Comparison of ENCODE assay signal across 1 cellular context in genomic region chr2:36433311-36434217, GRCh38.
A peak's percentile ranks its signal among the peaks of the same experiment; 100 is the strongest.
TF ChIP-seq lines count a peak whose summit lies in the region.

No MANE protein-coding gene starts in this region.

TF ChIP-seq in HepG2, 621 proteins besides CTCF, POLR2A, EP300 and RAD21 (continued from another document and continues in another):
- TF ChIP-seq, protein P1, sequence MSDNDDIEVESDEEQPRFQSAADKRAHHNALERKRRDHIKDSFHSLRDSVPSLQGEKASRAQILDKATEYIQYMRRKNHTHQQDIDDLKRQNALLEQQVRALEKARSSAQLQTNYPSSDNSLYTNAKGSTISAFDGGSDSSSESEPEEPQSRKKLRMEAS (IDR thresholded peaks at IDR 0.05): peak; percentile 46; the same call in 1 of the 2 replicates
- TF ChIP-seq ZGPAT (CRISPR knock-in tag; IDR thresholded peaks at IDR 0.05) (peak; percentile 75), ATF4 (CRISPR knock-in tag; IDR thresholded peaks at IDR 0.05) (peak in 1 of 2 experiments; percentile 32; a peak in 1 of 4 replicates), FOXO4 (CRISPR knock-in tag; conservative IDR thresholded peaks at IDR 0.05) (no peak), MAFG (CRISPR knock-in tag; IDR thresholded peaks at IDR 0.05) (no peak), ZNF282 (IDR thresholded peaks at IDR 0.05; ENCODE audit: partially characterized antibody) (no peak), BHLHE40 (IDR thresholded peaks at IDR 0.05; ENCODE audit: low read length) (no peak), BCL6 (CRISPR knock-in tag; IDR thresholded peaks at IDR 0.05) (peak; percentile 80), ZNF616 (CRISPR knock-in tag; IDR thresholded peaks at IDR 0.05; ENCODE audit: low read depth) (no peak), TBX2 (CRISPR knock-in tag; IDR thresholded peaks at IDR 0.05; ENCODE audit: borderline replicate concordance) (peak; percentile 90), ZNF792 (CRISPR knock-in tag; IDR thresholded peaks at IDR 0.05) (0 out of 2 replicates have a peak, but pooled peaks have one; percentile 45), HMG20A (CRISPR knock-in tag; IDR thresholded peaks at IDR 0.05; ENCODE audit: borderline replicate concordance) (peak; percentile 89), ZNF460 (CRISPR knock-in tag; IDR thresholded peaks at IDR 0.05; ENCODE audit: borderline replicate concordance) (no peak), CC2D1A (CRISPR knock-in tag; IDR thresholded peaks at IDR 0.05) (no peak), FOXM1 (CRISPR knock-in tag; IDR thresholded peaks at IDR 0.05) (no peak), SP5 (CRISPR knock-in tag; IDR thresholded peaks at IDR 0.05; ENCODE audit: borderline replicate concordance, low read depth) (peak; percentile 87), KAT7 (CRISPR knock-in tag; IDR thresholded peaks at IDR 0.05; ENCODE audit: borderline replicate concordance) (no peak), HNF4A (CRISPR knock-in tag; IDR thresholded peaks at IDR 0.05) (peak; percentile 50; the same call in 1 of the 2 replicates), ESRRA (CRISPR knock-in tag; IDR thresholded peaks at IDR 0.05; ENCODE audit: low read depth) (no peak), ZNF703 (CRISPR knock-in tag; IDR thresholded peaks at IDR 0.05; ENCODE audit: borderline replicate concordance) (no peak), SRY (CRISPR knock-in tag; IDR thresholded peaks at IDR 0.05) (no peak), ELF3 (CRISPR knock-in tag; IDR thresholded peaks at IDR 0.05) (peak; percentile 53), TOE1 (CRISPR knock-in tag; IDR thresholded peaks at IDR 0.05) (peak; percentile 48; the same call in 1 of the 2 replicates), KMT2B (CRISPR knock-in tag; IDR thresholded peaks at IDR 0.05) (0 out of 2 replicates have a peak, but pooled peaks have one; percentile 26), ZNF274 (CRISPR knock-in tag; IDR thresholded peaks at IDR 0.05) (peak; percentile 20; the same call in 1 of the 2 replicates), TRAFD1 (CRISPR knock-in tag; IDR thresholded peaks at IDR 0.05; ENCODE audit: borderline replicate concordance) (no peak), CBX5 (CRISPR knock-in tag; IDR thresholded peaks at IDR 0.05; ENCODE audit: borderline replicate concordance) (peak; percentile 78; the same call in 1 of the 2 replicates), GATAD2A (CRISPR knock-in tag; IDR thresholded peaks at IDR 0.05) (peak; percentile 92), RBM22 (optimal IDR thresholded peaks at IDR 0.05; ENCODE audit: low read length) (peak; percentile 46), KAT8 (CRISPR knock-in tag; IDR thresholded peaks at IDR 0.05) (0 out of 2 replicates have a peak, but pooled peaks have one; percentile 26), SMC3 (IDR thresholded peaks at IDR 0.05; ENCODE audit: low read length) (peak; percentile 53), ZFP36 (IDR thresholded peaks at IDR 0.05; ENCODE audit: borderline replicate concordance, low read depth, low read length, partially characterized antibody) (no peak), TEAD3 (CRISPR knock-in tag; optimal IDR thresholded peaks at IDR 0.05; ENCODE audit: borderline replicate concordance) (peak; percentile 79), KDM2A (CRISPR knock-in tag; IDR thresholded peaks at IDR 0.05; ENCODE audit: borderline replicate concordance, low read depth) (0 out of 2 replicates have a peak, but pooled peaks have one; percentile 34), MYPOP (CRISPR knock-in tag; IDR thresholded peaks at IDR 0.05) (peak; percentile 71; the same call in 1 of the 2 replicates), ZNF800 (CRISPR knock-in tag; IDR thresholded peaks at IDR 0.05) (0 out of 2 replicates have a peak, but pooled peaks have one; percentile 54)
- TF ChIP-seq, protein P2, sequence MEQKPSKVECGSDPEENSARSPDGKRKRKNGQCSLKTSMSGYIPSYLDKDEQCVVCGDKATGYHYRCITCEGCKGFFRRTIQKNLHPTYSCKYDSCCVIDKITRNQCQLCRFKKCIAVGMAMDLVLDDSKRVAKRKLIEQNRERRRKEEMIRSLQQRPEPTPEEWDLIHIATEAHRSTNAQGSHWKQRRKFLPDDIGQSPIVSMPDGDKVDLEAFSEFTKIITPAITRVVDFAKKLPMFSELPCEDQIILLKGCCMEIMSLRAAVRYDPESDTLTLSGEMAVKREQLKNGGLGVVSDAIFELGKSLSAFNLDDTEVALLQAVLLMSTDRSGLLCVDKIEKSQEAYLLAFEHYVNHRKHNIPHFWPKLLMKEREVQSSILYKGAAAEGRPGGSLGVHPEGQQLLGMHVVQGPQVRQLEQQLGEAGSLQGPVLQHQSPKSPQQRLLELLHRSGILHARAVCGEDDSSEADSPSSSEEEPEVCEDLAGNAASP (CRISPR knock-in tag; IDR thresholded peaks at IDR 0.05; ENCODE audit: borderline replicate concordance): peak; percentile 14; the same call in 1 of the 2 replicates
- TF ChIP-seq, protein P3, sequence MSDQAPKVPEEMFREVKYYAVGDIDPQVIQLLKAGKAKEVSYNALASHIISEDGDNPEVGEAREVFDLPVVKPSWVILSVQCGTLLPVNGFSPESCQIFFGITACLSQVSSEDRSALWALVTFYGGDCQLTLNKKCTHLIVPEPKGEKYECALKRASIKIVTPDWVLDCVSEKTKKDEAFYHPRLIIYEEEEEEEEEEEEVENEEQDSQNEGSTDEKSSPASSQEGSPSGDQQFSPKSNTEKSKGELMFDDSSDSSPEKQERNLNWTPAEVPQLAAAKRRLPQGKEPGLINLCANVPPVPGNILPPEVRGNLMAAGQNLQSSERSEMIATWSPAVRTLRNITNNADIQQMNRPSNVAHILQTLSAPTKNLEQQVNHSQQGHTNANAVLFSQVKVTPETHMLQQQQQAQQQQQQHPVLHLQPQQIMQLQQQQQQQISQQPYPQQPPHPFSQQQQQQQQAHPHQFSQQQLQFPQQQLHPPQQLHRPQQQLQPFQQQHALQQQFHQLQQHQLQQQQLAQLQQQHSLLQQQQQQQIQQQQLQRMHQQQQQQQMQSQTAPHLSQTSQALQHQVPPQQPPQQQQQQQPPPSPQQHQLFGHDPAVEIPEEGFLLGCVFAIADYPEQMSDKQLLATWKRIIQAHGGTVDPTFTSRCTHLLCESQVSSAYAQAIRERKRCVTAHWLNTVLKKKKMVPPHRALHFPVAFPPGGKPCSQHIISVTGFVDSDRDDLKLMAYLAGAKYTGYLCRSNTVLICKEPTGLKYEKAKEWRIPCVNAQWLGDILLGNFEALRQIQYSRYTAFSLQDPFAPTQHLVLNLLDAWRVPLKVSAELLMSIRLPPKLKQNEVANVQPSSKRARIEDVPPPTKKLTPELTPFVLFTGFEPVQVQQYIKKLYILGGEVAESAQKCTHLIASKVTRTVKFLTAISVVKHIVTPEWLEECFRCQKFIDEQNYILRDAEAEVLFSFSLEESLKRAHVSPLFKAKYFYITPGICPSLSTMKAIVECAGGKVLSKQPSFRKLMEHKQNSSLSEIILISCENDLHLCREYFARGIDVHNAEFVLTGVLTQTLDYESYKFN (CRISPR knock-in tag; conservative IDR thresholded peaks at IDR 0.05): peak; percentile 82
- TF ChIP-seq, protein P4, sequence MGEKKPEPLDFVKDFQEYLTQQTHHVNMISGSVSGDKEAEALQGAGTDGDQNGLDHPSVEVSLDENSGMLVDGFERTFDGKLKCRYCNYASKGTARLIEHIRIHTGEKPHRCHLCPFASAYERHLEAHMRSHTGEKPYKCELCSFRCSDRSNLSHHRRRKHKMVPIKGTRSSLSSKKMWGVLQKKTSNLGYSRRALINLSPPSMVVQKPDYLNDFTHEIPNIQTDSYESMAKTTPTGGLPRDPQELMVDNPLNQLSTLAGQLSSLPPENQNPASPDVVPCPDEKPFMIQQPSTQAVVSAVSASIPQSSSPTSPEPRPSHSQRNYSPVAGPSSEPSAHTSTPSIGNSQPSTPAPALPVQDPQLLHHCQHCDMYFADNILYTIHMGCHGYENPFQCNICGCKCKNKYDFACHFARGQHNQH (CRISPR knock-in tag; IDR thresholded peaks at IDR 0.05): peak; percentile 47; the same call in 1 of the 2 replicates
- TF ChIP-seq, protein P5, sequence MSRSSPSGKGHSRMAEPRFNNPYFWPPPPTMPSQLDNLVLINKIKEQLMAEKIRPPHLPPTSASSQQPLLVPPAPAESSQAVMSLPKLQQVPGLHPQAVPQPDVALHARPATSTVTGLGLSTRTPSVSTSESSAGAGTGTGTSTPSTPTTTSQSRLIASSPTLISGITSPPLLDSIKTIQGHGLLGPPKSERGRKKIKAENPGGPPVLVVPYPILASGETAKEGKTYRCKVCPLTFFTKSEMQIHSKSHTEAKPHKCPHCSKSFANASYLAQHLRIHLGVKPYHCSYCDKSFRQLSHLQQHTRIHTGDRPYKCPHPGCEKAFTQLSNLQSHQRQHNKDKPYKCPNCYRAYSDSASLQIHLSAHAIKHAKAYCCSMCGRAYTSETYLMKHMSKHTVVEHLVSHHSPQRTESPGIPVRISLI (CRISPR knock-in tag; IDR thresholded peaks at IDR 0.05; ENCODE audit: borderline replicate concordance): no peak
- TF ChIP-seq, protein P6, sequence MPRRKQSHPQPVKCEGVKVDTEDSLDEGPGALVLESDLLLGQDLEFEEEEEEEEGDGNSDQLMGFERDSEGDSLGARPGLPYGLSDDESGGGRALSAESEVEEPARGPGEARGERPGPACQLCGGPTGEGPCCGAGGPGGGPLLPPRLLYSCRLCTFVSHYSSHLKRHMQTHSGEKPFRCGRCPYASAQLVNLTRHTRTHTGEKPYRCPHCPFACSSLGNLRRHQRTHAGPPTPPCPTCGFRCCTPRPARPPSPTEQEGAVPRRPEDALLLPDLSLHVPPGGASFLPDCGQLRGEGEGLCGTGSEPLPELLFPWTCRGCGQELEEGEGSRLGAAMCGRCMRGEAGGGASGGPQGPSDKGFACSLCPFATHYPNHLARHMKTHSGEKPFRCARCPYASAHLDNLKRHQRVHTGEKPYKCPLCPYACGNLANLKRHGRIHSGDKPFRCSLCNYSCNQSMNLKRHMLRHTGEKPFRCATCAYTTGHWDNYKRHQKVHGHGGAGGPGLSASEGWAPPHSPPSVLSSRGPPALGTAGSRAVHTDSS (CRISPR knock-in tag; conservative IDR thresholded peaks at IDR 0.05): no peak
- TF ChIP-seq, protein P7, sequence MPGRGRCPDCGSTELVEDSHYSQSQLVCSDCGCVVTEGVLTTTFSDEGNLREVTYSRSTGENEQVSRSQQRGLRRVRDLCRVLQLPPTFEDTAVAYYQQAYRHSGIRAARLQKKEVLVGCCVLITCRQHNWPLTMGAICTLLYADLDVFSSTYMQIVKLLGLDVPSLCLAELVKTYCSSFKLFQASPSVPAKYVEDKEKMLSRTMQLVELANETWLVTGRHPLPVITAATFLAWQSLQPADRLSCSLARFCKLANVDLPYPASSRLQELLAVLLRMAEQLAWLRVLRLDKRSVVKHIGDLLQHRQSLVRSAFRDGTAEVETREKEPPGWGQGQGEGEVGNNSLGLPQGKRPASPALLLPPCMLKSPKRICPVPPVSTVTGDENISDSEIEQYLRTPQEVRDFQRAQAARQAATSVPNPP (CRISPR knock-in tag; IDR thresholded peaks at IDR 0.05): no peak
